In the genomic region with DNA sequence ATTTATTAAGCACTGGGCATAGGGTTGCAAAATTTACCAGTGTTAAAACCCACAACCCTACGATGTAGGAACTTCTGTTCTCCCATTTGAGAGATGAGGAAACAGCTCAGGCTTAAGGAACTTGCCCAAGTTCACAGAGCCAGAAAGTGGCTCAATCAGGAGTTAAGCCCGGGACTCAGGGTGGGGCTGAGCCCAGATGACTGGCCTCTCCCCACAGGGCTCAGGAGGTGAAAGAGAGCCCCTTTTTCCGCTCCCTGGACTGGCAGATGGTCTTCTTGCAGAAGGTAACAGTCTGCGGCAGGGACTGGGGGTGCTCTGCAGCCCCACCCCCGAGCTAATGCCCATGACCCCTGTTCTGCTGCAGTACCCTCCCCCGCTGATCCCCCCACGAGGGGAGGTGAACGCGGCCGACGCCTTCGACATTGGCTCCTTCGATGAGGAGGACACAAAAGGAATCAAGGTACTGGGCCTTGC, we compare ENCODE assay signal across 15 cellular contexts. TPM values are rescaled to one million over a fixed set of nuclear protein-coding genes. Genes with fewer than 3 reads are reported as not detected.
DNase-seq lines count a peak whose midpoint lies in the region; ATAC-seq, FAIRE-seq and TF ChIP-seq lines count a peak whose summit lies in the region.
"Had no signal": no experiment of that assay in that cellular context is flagged by ENCODE, and none has a peak within 500 bp of the region (broad histone marks: within the 10 kb centered on the region; RNA-seq: fewer than 3 reads in every experiment).

No MANE protein-coding gene starts in this region.

- FAIRE-seq in kidney (lab: Jason Lieb, UNC) = no peak
- FAIRE-seq: colon had no signal

- CTCF ChIA-PET in CD4-positive, alpha-beta T cell (lab: Charles Lee) = no interaction called here

- H3K36me3 Mint-ChIP-seq in CD4-positive, alpha-beta T cell (ENCODE audit: low read depth) = peaks cover 96% of the 10 kb centered on the region
- H3K36me3 Mint-ChIP-seq in dendritic cell treated with granulocyte-macrophage colony-stimulating factor and Interleukin-4, amounts not matched to agents 40 ng/mL and 50 ng/mL, for 4 days (ENCODE audit: low read depth) = peaks cover 96% of the 10 kb centered on the region
- H3K36me3 Mint-ChIP-seq in natural killer cell treated with Interleukin-12 subunit alpha and Interleukin-12 subunit beta and Interleukin-15 and Interleukin-18, amount 100 ng/mL, for 72 hours = no peaks in the 10 kb centered on the region

- intact Hi-C loops in CD4-positive, alpha-beta T cell (cut with DNase I, micrococcal nuclease) = loop anchor here in 1 of 2 experiments (10.0 kb wide), 1 partner anchor 201 kb away; the partner anchor contains the start of gene AIP
- intact Hi-C loops in dendritic cell treated with granulocyte-macrophage colony-stimulating factor and Interleukin-4, amounts not matched to agents 40 ng/mL and 50 ng/mL, for 4 days (cut with micrococcal nuclease) = loop anchor here (10.0 kb wide), 1 partner anchor 221 kb away; the partner anchor contains the start of genes CDK2AP2 and PITPNM1
- intact Hi-C loops in kidney (cut with DNase I) = no loop called here

- POLR2A ChIA-PET in CD4-positive, alpha-beta T cell (lab: Charles Lee) = interaction anchor here (0.9 to 4.6 kb wide), 4 partner anchors 12 to 667 kb away, joined by 3 to 37 read pairs (median 6); partner anchors contain the start of gene RBM14

- no peak overlapping the region for H3K4me3 ChIP-seq in kidney (ENCODE audit: low read length in 2 of 2)
- H3K4me3 ChIP-seq: ovary, SJSA1 had no signal

- H3K27me3 Mint-ChIP-seq in CD4-positive, alpha-beta T cell = no peaks in the 10 kb centered on the region
- H3K27me3 Mint-ChIP-seq in dendritic cell treated with granulocyte-macrophage colony-stimulating factor and Interleukin-4, amounts not matched to agents 40 ng/mL and 50 ng/mL, for 4 days = no peaks in the 10 kb centered on the region
- H3K27me3 Mint-ChIP-seq in natural killer cell treated with Interleukin-12 subunit alpha and Interleukin-12 subunit beta and Interleukin-15 and Interleukin-18, amount 100 ng/mL, for 72 hours = no peaks in the 10 kb centered on the region

- peaks cover 12 to 20% of the 10 kb centered on the region in 2 donors for H3K4me1 ChIP-seq in kidney (ENCODE audit: control insufficient read depth in 1 of 2, insufficient read depth in 1 of 2, low read depth in 1 of 2, low read length in 2 of 2)

- H3K9me3 Mint-ChIP-seq in CD4-positive, alpha-beta T cell = no peaks in the 10 kb centered on the region
- H3K9me3 Mint-ChIP-seq in dendritic cell treated with granulocyte-macrophage colony-stimulating factor and Interleukin-4, amounts not matched to agents 40 ng/mL and 50 ng/mL, for 4 days = no peaks in the 10 kb centered on the region
- no peaks in the 10 kb centered on the region for H3K9me3 Mint-ChIP-seq in natural killer cell treated with Interleukin-12 subunit alpha and Interleukin-12 subunit beta and Interleukin-15 and Interleukin-18, amount 100 ng/mL, for 72 hours

- H3K9me3 ChIP-seq in CD4-positive, alpha-beta T cell (ENCODE audit: control insufficient read depth, low read length) = no peaks in the 10 kb centered on the region
- no peaks in the 10 kb centered on the region for H3K9me3 ChIP-seq in kidney (ENCODE audit: control insufficient read depth in 1 of 2, low read length in 2 of 2)
- H3K9me3 ChIP-seq: ovary, SJSA1 had no signal

- no peak overlapping the region for H3K4me3 Mint-ChIP-seq in CD4-positive, alpha-beta T cell
- H3K4me3 Mint-ChIP-seq in dendritic cell treated with granulocyte-macrophage colony-stimulating factor and Interleukin-4, amounts not matched to agents 40 ng/mL and 50 ng/mL, for 4 days = peak overlapping the region; percentile 63
- H3K4me3 Mint-ChIP-seq in natural killer cell treated with Interleukin-12 subunit alpha and Interleukin-12 subunit beta and Interleukin-15 and Interleukin-18, amount 100 ng/mL, for 72 hours = no peak overlapping the region

- H3K27ac ChIP-seq in CD4-positive, alpha-beta T cell (ENCODE audit: low read depth, low read length) = peak overlapping the region; percentile 97
- H3K27ac ChIP-seq in kidney (ENCODE audit: low read depth in 2 of 2, low read length in 2 of 2) = no peak overlapping the region
- H3K27ac ChIP-seq: ovary, SJSA1 had no signal

- H3K9ac ChIP-seq in kidney (ENCODE audit: low read length in 2 of 2) = no peak overlapping the region

- ATAC-seq in CD4-positive, alpha-beta T cell (ENCODE audit: poor library complexity) = no peak
- ATAC-seq in natural killer cell treated with Interleukin-12 subunit alpha and Interleukin-12 subunit beta and Interleukin-15 and Interleukin-18, amount 100 ng/mL, for 72 hours = no peak
- ATAC-seq in GM21723 (IDR thresholded peaks at IDR 0.05; ENCODE audit: unreplicated experiment) (no peak), HG03045 (IDR thresholded peaks at IDR 0.05; ENCODE audit: unreplicated experiment) (no peak)

- H3K36me3 ChIP-seq in kidney (ENCODE audit: control insufficient read depth in 1 of 2, insufficient read depth in 2 of 2, low read length in 2 of 2) = peaks cover 23 to 48% of the 10 kb centered on the region in 2 donors
- H3K36me3 ChIP-seq: ovary had no signal

- H3K27me3 ChIP-seq in CD4-positive, alpha-beta T cell (ENCODE audit: control insufficient read depth, insufficient read depth, low read length) = no peaks in the 10 kb centered on the region
- H3K27me3 ChIP-seq: ovary, SJSA1 had no signal

- peak overlapping the region; percentile 90 for H3K27ac Mint-ChIP-seq in CD4-positive, alpha-beta T cell
- H3K27ac Mint-ChIP-seq in dendritic cell treated with granulocyte-macrophage colony-stimulating factor and Interleukin-4, amounts not matched to agents 40 ng/mL and 50 ng/mL, for 4 days = peak overlapping the region; percentile 98
- H3K27ac Mint-ChIP-seq in natural killer cell treated with Interleukin-12 subunit alpha and Interleukin-12 subunit beta and Interleukin-15 and Interleukin-18, amount 100 ng/mL, for 72 hours = peak overlapping the region; percentile 53 to 68

- TF ChIP-seq CTCF in CD4-positive, alpha-beta T cell (IDR thresholded peaks at IDR 0.05) = no peak
- TF ChIP-seq CTCF in kidney (IDR thresholded peaks at IDR 0.05; ENCODE audit: borderline replicate concordance, extremely low read depth, insufficient read depth) = no peak

- H3K4me1 Mint-ChIP-seq in CD4-positive, alpha-beta T cell (ENCODE audit: low read depth) = peaks cover 39% of the 10 kb centered on the region
- peaks cover 99% of the 10 kb centered on the region for H3K4me1 Mint-ChIP-seq in dendritic cell treated with granulocyte-macrophage colony-stimulating factor and Interleukin-4, amounts not matched to agents 40 ng/mL and 50 ng/mL, for 4 days (ENCODE audit: low read depth)
- peaks cover 32 to 34% of the 10 kb centered on the region in 2 donors for H3K4me1 Mint-ChIP-seq in natural killer cell treated with Interleukin-12 subunit alpha and Interleukin-12 subunit beta and Interleukin-15 and Interleukin-18, amount 100 ng/mL, for 72 hours (ENCODE audit: low read depth in 2 of 2)

- DNase-seq in CD4-positive, alpha-beta T cell = no peak
- DNase-seq in NOMO-1 (lab: John Stamatoyannopoulos, UW; ENCODE audit: unreplicated experiment in 2 of 2) (peak; percentile 84 to 88), kidney (no peak), A172 (ENCODE audit: low spot score) (no peak)
- no peak for DNase-seq in natural killer cell treated with Interleukin-12 subunit alpha and Interleukin-12 subunit beta and Interleukin-15 and Interleukin-18, amount 100 ng/mL, for 72 hours (ENCODE audit: low spot score)
- DNase-seq: activated naive CD4-positive, alpha-beta T cell treated with anti-CD3 and anti-CD28 coated beads, Interleukin-2, amount 50 U/mL, for 16 hours; COR-L47; NCI-H524 treated with DMSO at 0.1 percent for 48 hours; stimulated activated CD4-positive, alpha-beta T cell treated with anti-CD3 and anti-CD28 coated beads, Interleukin-4, amount 100 ng/mL, for 1 hour had no signal

RNA-seq across cellular contexts. Expression of gene ANKRD13D, which starts 5.6 kb away (rescaled TPM):
- total RNA-seq in CD4-positive, alpha-beta T cell = 100 to 1,000 TPM; 160 to 161 TPM
- total RNA-seq in natural killer cell treated with Interleukin-12 subunit alpha and Interleukin-12 subunit beta and Interleukin-15 and Interleukin-18, amount 100 ng/mL, for 72 hours = 100 to 1,000 TPM; 182 to 231 TPM
- total RNA-seq in kidney = 68.3 TPM
- polyA plus RNA-seq in kidney (ENCODE audit: insufficient read depth, low read depth, low replicate concordance) = 21.9 TPM
- total RNA-seq in A172 (2014; rRNA removed; shearing (Covaris generic)) = 25.4 and 51.8 TPM in 2 replicates

RNA-seq across cellular contexts. Expression of gene GRK2, which starts 17.3 kb away (rescaled TPM):
- 100 to 1,000 TPM; 309 to 325 TPM for total RNA-seq in CD4-positive, alpha-beta T cell
- 100 to 1,000 TPM; 394 to 432 TPM for total RNA-seq in natural killer cell treated with Interleukin-12 subunit alpha and Interleukin-12 subunit beta and Interleukin-15 and Interleukin-18, amount 100 ng/mL, for 72 hours
- 80.8 TPM for total RNA-seq in kidney
- 28.2 TPM for polyA plus RNA-seq in kidney (ENCODE audit: insufficient read depth, low read depth, low replicate concordance)
- 40.3 and 44.6 TPM in 2 replicates for total RNA-seq in A172 (2014; rRNA removed; shearing (Covaris generic))

RNA-seq across cellular contexts. Expression of gene SSH3, which starts 19.8 kb away (rescaled TPM):
- 1 to 10 TPM; 8.5 to 8.8 TPM for total RNA-seq in CD4-positive, alpha-beta T cell
- 10 to 100 TPM; 19.2 to 32.3 TPM for total RNA-seq in natural killer cell treated with Interleukin-12 subunit alpha and Interleukin-12 subunit beta and Interleukin-15 and Interleukin-18, amount 100 ng/mL, for 72 hours
- 68.9 TPM for total RNA-seq in kidney
- polyA plus RNA-seq in kidney (ENCODE audit: insufficient read depth, low read depth, low replicate concordance) = 25.0 TPM
- 3.2 and 10.0 TPM in 2 replicates for total RNA-seq in A172 (2014; rRNA removed; shearing (Covaris generic))

Comparison
In these comparisons a context has a peak if more than half of its experiments do, and no peak if none do; other contexts are left out.
1. DNase-seq: peak in NOMO-1 (2 of 2); none in CD4-positive, alpha-beta T cell (0 of 10), natural killer cell treated with Interleukin-12 subunit alpha and Interleukin-12 subunit beta and Interleukin-15 and Interleukin-18, amount 100 ng/mL, for 72 hours (single experiment), kidney (single experiment) and A172 (single experiment).
2. Peak in every context shown above with its lines, with median percentiles within 50 percentile points of each other: H3K27ac Mint-ChIP-seq.